ENCODE assay signal across 21 cellular contexts in genomic region chr10:27568196-27569175, GRCh38.
A peak's percentile ranks its signal among the peaks of the same experiment; 100 is the strongest.
DNase-seq lines count a peak whose midpoint lies in the region; ATAC-seq and TF ChIP-seq lines count a peak whose summit lies in the region.
"Had no signal": no experiment of that assay in that cellular context is flagged by ENCODE, and none has a peak within 500 bp of the region (broad histone marks: within the 10 kb centered on the region; RNA-seq: fewer than 3 reads in every experiment).

No MANE protein-coding gene starts in this region.

- peaks cover 0 to 3% of the 10 kb centered on the region in 2 donors for H3K9me3 Mint-ChIP-seq in activated T-cell treated with anti-CD3 and anti-CD28 coated beads, Interleukin-2, amount 50 U/mL, for 72 hours

- H3K27ac ChIP-seq in spleen = peak overlapping the region in 7 of 8 donors; percentile 45 to 77 (median 61)
- H3K27ac ChIP-seq in gastroesophageal sphincter = no peak overlapping the region
- H3K27ac ChIP-seq: esophagus muscularis mucosa had no signal

- no peak for TF ChIP-seq EP300 in gastroesophageal sphincter (IDR thresholded peaks at IDR 0.05)

- TF ChIP-seq POLR2A in spleen (IDR thresholded peaks at IDR 0.05) = no peak
- no peak for TF ChIP-seq POLR2A in gastroesophageal sphincter (IDR thresholded peaks at IDR 0.05)

- no peak overlapping the region for H3K4me3 ChIP-seq in Jurkat, Clone E6-1 (ENCODE audit: low read length)
- H3K4me3 ChIP-seq in cardiac fibroblast (replicated peaks in 1 of 2; ENCODE audit: low read depth in 2 of 2, low read length in 2 of 2) (no peak overlapping the region), spleen (peak overlapping the region in 1 of 8 donors; percentile 7), gastroesophageal sphincter (no peak overlapping the region)
- H3K4me3 ChIP-seq: esophagus muscularis mucosa, GM23338 had no signal

- peak overlapping the region; percentile 55 for H3K27ac Mint-ChIP-seq in activated T-cell treated with anti-CD3 and anti-CD28 coated beads, Interleukin-2, amount 50 U/mL, for 72 hours
- H3K27ac Mint-ChIP-seq: activated CD4-positive, alpha-beta T cell treated with anti-CD3 and anti-CD28 coated beads for 36 hours; GM23338 had no signal

- TF ChIP-seq CTCF in cardiac fibroblast (IDR thresholded peaks at IDR 0.05; ENCODE audit: low read depth, low read length) (no peak), spleen (IDR thresholded peaks at IDR 0.05 in 8 of 11, conservative IDR thresholded peaks at IDR 0.05 in 3 of 11) (no peak), gastroesophageal sphincter (IDR thresholded peaks at IDR 0.05) (no peak)

- H3K36me3 Mint-ChIP-seq in activated T-cell treated with anti-CD3 and anti-CD28 coated beads, Interleukin-2, amount 50 U/mL, for 72 hours (ENCODE audit: insufficient read depth in 2 of 2) = peaks cover 1 to 3% of the 10 kb centered on the region in 2 donors

- no peak for ATAC-seq in activated T-cell treated with anti-CD3 and anti-CD28 coated beads, Interleukin-2, amount 50 U/mL, for 72 hours (replicated peaks in 1 of 2)
- ATAC-seq in gastroesophageal sphincter = no peak
- ATAC-seq: activated CD4-positive, alpha-beta T cell treated with anti-CD3 and anti-CD28 coated beads for 36 hours; GM23338; HepG2 had no signal

- peaks cover 0 to 22% (median 7%) of the 10 kb centered on the region in 6 donors for H3K4me1 ChIP-seq in spleen
- H3K4me1 ChIP-seq in gastroesophageal sphincter = no peaks in the 10 kb centered on the region
- H3K4me1 ChIP-seq: esophagus muscularis mucosa had no signal

- intact Hi-C loops in spleen (cut with DNase I; ENCODE audit: low total_unique reads) = no loop called here

- 66 to 73% (median 70%) methylated on average over 7 of the region's 7 CpGs for WGBS in spleen, 5 donors
- WGBS in gastroesophageal sphincter (ENCODE audit: low coverage in 1 of 2), 2 donors = 76 to 91% methylated on average over 4 to 6 of the region's 7 CpGs

- H3K9me3 ChIP-seq in spleen (no peaks in the 10 kb centered on the region), gastroesophageal sphincter (no peaks in the 10 kb centered on the region)
- H3K9me3 ChIP-seq: esophagus muscularis mucosa had no signal

- H3K27me3 Mint-ChIP-seq in activated T-cell treated with anti-CD3 and anti-CD28 coated beads, Interleukin-2, amount 50 U/mL, for 72 hours (ENCODE audit: low read depth) = no peaks in the 10 kb centered on the region
- H3K27me3 Mint-ChIP-seq: activated CD4-positive, alpha-beta T cell treated with anti-CD3 and anti-CD28 coated beads for 36 hours had no signal

- no peak overlapping the region for H3K4me3 Mint-ChIP-seq in activated T-cell treated with anti-CD3 and anti-CD28 coated beads, Interleukin-2, amount 50 U/mL, for 72 hours
- H3K4me3 Mint-ChIP-seq: activated CD4-positive, alpha-beta T cell treated with anti-CD3 and anti-CD28 coated beads for 36 hours; GM23338 had no signal

- DNase-seq in activated T-cell treated with anti-CD3 and anti-CD28 coated beads, Interleukin-2, amount 50 U/mL, for 72 hours = no peak
- DNase-seq in activated T-cell treated with anti-CD3 and anti-CD28 coated beads, Interleukin-2, amount 50 U/mL, for 48 hours = no peak
- peak; percentile 31 for DNase-seq in Jurkat, Clone E6-1 (ENCODE audit: low read depth, low spot score)
- peak; percentile 48 to 73 for DNase-seq in cardiac fibroblast (ENCODE audit: low read depth in 2 of 2)
- DNase-seq in spleen = no peak
- no peak for DNase-seq in pons (ENCODE audit: low spot score)
- DNase-seq in RPMI8226 = no peak
- DNase-seq: activated CD4-positive, alpha-beta T cell treated with anti-CD3 and anti-CD28 coated beads for 36 hours; aorta; hippocampal formation; left cardiac atrium; NCI-H1105; NCI-H2171 treated with DMSO at 0.1 percent for 48 hours; posterior cingulate gyrus; Right ventricle myocardium superior; substantia nigra; T-helper 9 cell had no signal

- H3K36me3 ChIP-seq in spleen (no peaks in the 10 kb centered on the region), gastroesophageal sphincter (no peaks in the 10 kb centered on the region)
- H3K36me3 ChIP-seq: esophagus muscularis mucosa had no signal

- H3K27me3 ChIP-seq in spleen (replicated peaks in 1 of 7) (no peaks in the 10 kb centered on the region), gastroesophageal sphincter (no peaks in the 10 kb centered on the region)
- H3K27me3 ChIP-seq: esophagus muscularis mucosa had no signal

- peaks cover 22% of the 10 kb centered on the region for H3K4me1 Mint-ChIP-seq in activated T-cell treated with anti-CD3 and anti-CD28 coated beads, Interleukin-2, amount 50 U/mL, for 72 hours (ENCODE audit: low read depth)
- H3K4me1 Mint-ChIP-seq: GM23338 had no signal

Comparison
In these comparisons a context has a peak if more than half of its experiments do, and no peak if none do; other contexts are left out.
1. DNase-seq: peak in Jurkat, Clone E6-1 (single experiment) and cardiac fibroblast (2 of 2); none in activated T-cell treated with anti-CD3 and anti-CD28 coated beads, Interleukin-2, amount 50 U/mL, for 72 hours (0 of 2), activated T-cell treated with anti-CD3 and anti-CD28 coated beads, Interleukin-2, amount 50 U/mL, for 48 hours (0 of 2), spleen (single experiment), pons (single experiment) and RPMI8226 (single experiment).
2. H3K27ac ChIP-seq: peak in spleen (7 of 8); none in gastroesophageal sphincter (0 of 4).